ENCODE assay signal across 8 cellular contexts in the genomic region with DNA sequence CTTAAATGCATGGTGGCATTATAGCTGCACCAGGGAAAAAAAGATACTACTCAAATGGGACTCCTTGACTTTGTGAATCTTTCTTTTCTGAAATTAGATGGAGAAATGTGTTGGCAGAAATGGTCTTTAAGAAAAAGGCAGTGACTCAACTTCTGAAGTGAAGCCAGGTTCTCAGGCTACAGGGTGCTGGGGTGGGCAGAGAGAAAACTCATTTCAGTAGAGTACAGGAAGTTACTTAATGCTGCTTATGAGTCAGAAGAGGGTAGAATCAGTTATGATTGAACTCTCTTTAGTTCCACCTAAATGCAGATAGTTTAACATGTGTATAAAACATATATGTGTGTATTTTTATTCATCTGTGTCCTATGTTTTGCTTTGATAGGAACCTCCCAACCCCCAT.
A peak's percentile ranks its signal among the peaks of the same experiment; 100 is the strongest.
DNase-seq lines count a peak whose midpoint lies in the region; ATAC-seq and TF ChIP-seq lines count a peak whose summit lies in the region.

No MANE protein-coding gene starts in this region.

- peak; percentile 99 for ATAC-seq in HG03039 (IDR thresholded peaks at IDR 0.05; ENCODE audit: unreplicated experiment)

- H3K27ac ChIP-seq in left ventricle myocardium inferior (replicated peaks), result no peak overlapping the region

- DNase-seq in activated gamma-delta T cell treated with Interleukin-2 at 50 U/mL for 16 hours (peak; percentile 45), activated gamma-delta T cell (lab: John Stamatoyannopoulos, UW) (no peak), SKM-1 (lab: John Stamatoyannopoulos, UW; ENCODE audit: unreplicated experiment) (peak; percentile 83), choroid plexus epithelial cell (ENCODE audit: low read depth) (peak; percentile 96), SW480 (ENCODE audit: low spot score) (no peak), left ventricle myocardium inferior (no peak)
- peak; percentile 43 for DNase-seq in stimulated activated CD4-positive, alpha-beta T cell treated with anti-CD3 and anti-CD28 coated beads, Interleukin-4, amount 100 ng/mL, for 1 hour

- H3K27me3 ChIP-seq in left ventricle myocardium inferior (ENCODE audit: low read depth), result no peaks in the 10 kb centered on the region

- H3K4me3 ChIP-seq in choroid plexus epithelial cell (ENCODE audit: low read depth, low read length) (no peak overlapping the region), left ventricle myocardium inferior (no peak overlapping the region)

- H3K36me3 ChIP-seq in left ventricle myocardium inferior, result no peaks in the 10 kb centered on the region

- no peaks in the 10 kb centered on the region for H3K4me1 ChIP-seq in left ventricle myocardium inferior

- no peaks in the 10 kb centered on the region for H3K9me3 ChIP-seq in left ventricle myocardium inferior (replicated peaks)

- TF ChIP-seq CTCF in choroid plexus epithelial cell (conservative IDR thresholded peaks at IDR 0.05; ENCODE audit: low read depth, low read length) (no peak), left ventricle myocardium inferior (IDR thresholded peaks at IDR 0.05; ENCODE audit: borderline replicate concordance) (no peak)

- intact Hi-C loops in left ventricle myocardium inferior (cut with micrococcal nuclease), result no loop called here

Comparison
In these comparisons a context has a peak if more than half of its experiments do, and no peak if none do; other contexts are left out.
1. DNase-seq: peak in activated gamma-delta T cell treated with Interleukin-2 at 50 U/mL for 16 hours (single experiment), SKM-1 (single experiment), choroid plexus epithelial cell (single experiment) and stimulated activated CD4-positive, alpha-beta T cell treated with anti-CD3 and anti-CD28 coated beads, Interleukin-4, amount 100 ng/mL, for 1 hour (single experiment); none in activated gamma-delta T cell (single experiment), SW480 (single experiment) and left ventricle myocardium inferior (single experiment).